1 cellular context compared by ENCODE assay signal in the genomic region with DNA sequence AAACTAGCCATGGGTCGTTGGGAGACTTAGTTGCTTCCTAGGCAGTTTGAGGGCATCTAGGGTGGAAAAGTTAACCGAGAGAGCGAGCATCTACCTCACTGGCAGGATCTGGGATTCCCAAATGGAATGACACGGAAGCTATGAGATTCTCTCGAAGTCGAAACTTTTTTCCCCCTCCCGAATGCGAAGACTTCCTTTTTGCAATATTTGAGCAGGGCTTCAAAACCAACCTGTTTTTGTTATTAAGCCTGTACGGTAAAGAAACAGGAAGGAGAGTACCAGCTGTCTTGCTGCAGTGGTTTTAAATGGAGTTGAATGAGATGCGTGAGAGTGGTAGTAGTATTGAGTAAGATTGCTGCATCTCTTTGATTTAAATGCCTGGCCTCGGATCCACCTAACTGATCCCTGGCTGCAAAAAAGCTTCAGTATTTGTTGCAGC.
A peak's percentile ranks its signal among the peaks of the same experiment; 100 is the strongest.
TF ChIP-seq lines count a peak whose summit lies in the region.

No MANE protein-coding gene starts in this region.

TF ChIP-seq in GM12878, 131 proteins besides CTCF, POLR2A, EP300 and RAD21 (continued from another document):
- TF ChIP-seq ATF2 (IDR thresholded peaks at IDR 0.05; ENCODE audit: low read length) (peak; percentile 11; the same call in 1 of the 2 replicates), NKRF (conservative IDR thresholded peaks at IDR 0.05) (peak; percentile 70), IKZF2 (IDR thresholded peaks at IDR 0.05) (peak; percentile 47 to 60; a peak in 3 of 4 replicates), ETV6 (conservative IDR thresholded peaks at IDR 0.05 in 1 of 2, IDR thresholded peaks at IDR 0.05 in 1 of 2; ENCODE audit: borderline replicate concordance in 1 of 2, low read depth in 1 of 2) (peak in 1 of 2 experiments; percentile 86; a peak in 1 of 4 replicates), CBX5 (IDR thresholded peaks at IDR 0.05; ENCODE audit: low read depth) (no peak), TAF1 (IDR thresholded peaks at IDR 0.05; ENCODE audit: borderline replicate concordance, low read depth, low read length) (peak; percentile 28; the same call in 1 of the 2 replicates), TCF12 (IDR thresholded peaks at IDR 0.05; ENCODE audit: low read depth, low read length) (0 out of 2 replicates have a peak, but pooled peaks have one; percentile 2), IKZF1 (conservative IDR thresholded peaks at IDR 0.05) (0 out of 2 replicates have a peak, but pooled peaks have one; percentile 20), NBN (IDR thresholded peaks at IDR 0.05) (0 out of 2 replicates have a peak, but pooled peaks have one; percentile 17), BRCA1 (IDR thresholded peaks at IDR 0.05; ENCODE audit: low read depth, low read length) (no peak), NFIC (IDR thresholded peaks at IDR 0.05; ENCODE audit: low read depth, low read length) (no peak), SIN3A (IDR thresholded peaks at IDR 0.05; ENCODE audit: low read depth, low read length) (peak; percentile 86), BHLHE40 (IDR thresholded peaks at IDR 0.05; ENCODE audit: borderline replicate concordance in 1 of 2, low read depth in 2 of 2, low read length in 1 of 2) (0 out of 4 replicates have a peak, but pooled peaks of 1 of the 2 experiments have one; percentile 17), POLR2AphosphoS2 (IDR thresholded peaks at IDR 0.05; ENCODE audit: low read depth, low read length) (no peak), EED (IDR thresholded peaks at IDR 0.05; ENCODE audit: low read depth) (peak; percentile 53; the same call in 1 of the 2 replicates), LARP7 (IDR thresholded peaks at IDR 0.05) (no peak), SPI1 (IDR thresholded peaks at IDR 0.05; ENCODE audit: borderline replicate concordance, insufficient read depth, low read depth, low read length) (0 out of 2 replicates have a peak, but pooled peaks have one; percentile 34)
- TF ChIP-seq, protein P1, sequence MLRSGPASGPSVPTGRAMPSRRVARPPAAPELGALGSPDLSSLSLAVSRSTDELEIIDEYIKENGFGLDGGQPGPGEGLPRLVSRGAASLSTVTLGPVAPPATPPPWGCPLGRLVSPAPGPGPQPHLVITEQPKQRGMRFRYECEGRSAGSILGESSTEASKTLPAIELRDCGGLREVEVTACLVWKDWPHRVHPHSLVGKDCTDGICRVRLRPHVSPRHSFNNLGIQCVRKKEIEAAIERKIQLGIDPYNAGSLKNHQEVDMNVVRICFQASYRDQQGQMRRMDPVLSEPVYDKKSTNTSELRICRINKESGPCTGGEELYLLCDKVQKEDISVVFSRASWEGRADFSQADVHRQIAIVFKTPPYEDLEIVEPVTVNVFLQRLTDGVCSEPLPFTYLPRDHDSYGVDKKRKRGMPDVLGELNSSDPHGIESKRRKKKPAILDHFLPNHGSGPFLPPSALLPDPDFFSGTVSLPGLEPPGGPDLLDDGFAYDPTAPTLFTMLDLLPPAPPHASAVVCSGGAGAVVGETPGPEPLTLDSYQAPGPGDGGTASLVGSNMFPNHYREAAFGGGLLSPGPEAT (IDR thresholded peaks at IDR 0.05; ENCODE audit: low read depth): peak; percentile 39; the same call in 1 of the 2 replicates
